19 cellular contexts compared by ENCODE assay signal in genomic region chr17:83179811-83180210, GRCh38.
A peak's percentile ranks its signal among the peaks of the same experiment; 100 is the strongest.
DNase-seq lines count a peak whose midpoint lies in the region; ATAC-seq and TF ChIP-seq lines count a peak whose summit lies in the region.
"Had no signal": no experiment of that assay in that cellular context is flagged by ENCODE, and none has a peak within 500 bp of the region (broad histone marks: within the 10 kb centered on the region; RNA-seq: fewer than 3 reads in every experiment).

No MANE protein-coding gene starts in this region.

- no peak overlapping the region for H3K27ac Mint-ChIP-seq in activated CD8-positive, alpha-beta T cell treated with anti-CD3 and anti-CD28 coated beads, Interleukin-2, amount 10 ng/mL, durations not matched to agents 7 days and 5 days
- no peak overlapping the region for H3K27ac Mint-ChIP-seq in activated CD8-positive, alpha-beta T cell treated with anti-CD3 and anti-CD28 coated beads for 36 hours
- no peak overlapping the region for H3K27ac Mint-ChIP-seq in CD14-positive monocyte
- H3K27ac Mint-ChIP-seq: activated CD8-positive, alpha-beta memory T cell treated with anti-CD3 and anti-CD28 coated beads, Interleukin-2, amount 10 ng/mL, durations not matched to agents 7 days and 5 days; activated naive CD8-positive, alpha-beta T cell; activated T-cell treated with anti-CD3 and anti-CD28 coated beads, Interleukin-2, amount 50 U/mL, for 72 hours; B cell had no signal

- POLR2A ChIA-PET in activated CD8-positive, alpha-beta T cell treated with anti-CD3 and anti-CD28 coated beads, Interleukin-2, amount 10 ng/mL, durations not matched to agents 7 days and 5 days (lab: Charles Lee) = no interaction called here
- POLR2A ChIA-PET in activated CD8-positive, alpha-beta T cell treated with anti-CD3 and anti-CD28 coated beads for 36 hours (lab: Charles Lee) = no interaction called here

- H3K36me3 ChIP-seq in lower lobe of right lung = no peaks in the 10 kb centered on the region
- H3K36me3 ChIP-seq: cardiac muscle cell, prostate gland, transverse colon had no signal

- H3K4me3 Mint-ChIP-seq in activated CD8-positive, alpha-beta T cell treated with anti-CD3 and anti-CD28 coated beads, Interleukin-2, amount 10 ng/mL, durations not matched to agents 7 days and 5 days = no peak overlapping the region
- no peak overlapping the region for H3K4me3 Mint-ChIP-seq in activated CD8-positive, alpha-beta T cell treated with anti-CD3 and anti-CD28 coated beads for 36 hours
- H3K4me3 Mint-ChIP-seq in CD14-positive monocyte = no peak overlapping the region
- H3K4me3 Mint-ChIP-seq: activated CD8-positive, alpha-beta memory T cell treated with anti-CD3 and anti-CD28 coated beads, Interleukin-2, amount 10 ng/mL, durations not matched to agents 7 days and 5 days; activated naive CD8-positive, alpha-beta T cell; activated T-cell treated with anti-CD3 and anti-CD28 coated beads, Interleukin-2, amount 50 U/mL, for 72 hours; B cell had no signal

- H3K4me1 Mint-ChIP-seq in activated CD8-positive, alpha-beta T cell treated with anti-CD3 and anti-CD28 coated beads, Interleukin-2, amount 10 ng/mL, durations not matched to agents 7 days and 5 days (ENCODE audit: low read depth) = no peaks in the 10 kb centered on the region
- H3K4me1 Mint-ChIP-seq in activated CD8-positive, alpha-beta T cell treated with anti-CD3 and anti-CD28 coated beads for 36 hours (ENCODE audit: low read depth) = no peaks in the 10 kb centered on the region
- peaks cover 27% of the 10 kb centered on the region for H3K4me1 Mint-ChIP-seq in CD14-positive monocyte
- H3K4me1 Mint-ChIP-seq: activated CD8-positive, alpha-beta memory T cell treated with anti-CD3 and anti-CD28 coated beads, Interleukin-2, amount 10 ng/mL, durations not matched to agents 7 days and 5 days had no signal

- no peak overlapping the region for H3K27ac ChIP-seq in lower lobe of right lung
- H3K27ac ChIP-seq: cardiac muscle cell had no signal

- no peak for ATAC-seq in activated CD8-positive, alpha-beta T cell treated with anti-CD3 and anti-CD28 coated beads, Interleukin-2, amount 10 ng/mL, durations not matched to agents 7 days and 5 days
- no peak for ATAC-seq in activated CD8-positive, alpha-beta T cell treated with anti-CD3 and anti-CD28 coated beads for 36 hours
- ATAC-seq in GM19023 (IDR thresholded peaks at IDR 0.05; ENCODE audit: unreplicated experiment) = no peak
- no peak for ATAC-seq in lower lobe of right lung
- ATAC-seq: activated CD8-positive, alpha-beta memory T cell treated with anti-CD3 and anti-CD28 coated beads, Interleukin-2, amount 10 ng/mL, durations not matched to agents 7 days and 5 days; activated T-cell treated with anti-CD3 and anti-CD28 coated beads, Interleukin-2, amount 50 U/mL, for 72 hours had no signal

- intact Hi-C loops in activated CD8-positive, alpha-beta T cell treated with anti-CD3 and anti-CD28 coated beads for 36 hours (cut with micrococcal nuclease) = no loop called here
- intact Hi-C loops in CD14-positive monocyte (cut with micrococcal nuclease) (no loop called here), posterior vena cava (cut with DNase I) (loop anchor here in 1 of 2 donors (1.0 kb wide), 1 partner anchor 22 kb away; no protein-coding TSS in a partner anchor), lower lobe of right lung (cut with DNase I) (no loop called here)

- H3K4me1 ChIP-seq in lower lobe of right lung = peaks cover 18% of the 10 kb centered on the region
- H3K4me1 ChIP-seq: prostate gland, transverse colon had no signal

- no peaks in the 10 kb centered on the region for H3K36me3 Mint-ChIP-seq in activated CD8-positive, alpha-beta T cell treated with anti-CD3 and anti-CD28 coated beads, Interleukin-2, amount 10 ng/mL, durations not matched to agents 7 days and 5 days (ENCODE audit: low read depth)
- no peaks in the 10 kb centered on the region for H3K36me3 Mint-ChIP-seq in activated CD8-positive, alpha-beta T cell treated with anti-CD3 and anti-CD28 coated beads for 36 hours (ENCODE audit: low read depth)
- no peaks in the 10 kb centered on the region for H3K36me3 Mint-ChIP-seq in CD14-positive monocyte
- H3K36me3 Mint-ChIP-seq: activated CD8-positive, alpha-beta memory T cell treated with anti-CD3 and anti-CD28 coated beads, Interleukin-2, amount 10 ng/mL, durations not matched to agents 7 days and 5 days; activated naive CD8-positive, alpha-beta T cell had no signal

- H3K9me3 Mint-ChIP-seq in activated CD8-positive, alpha-beta T cell treated with anti-CD3 and anti-CD28 coated beads, Interleukin-2, amount 10 ng/mL, durations not matched to agents 7 days and 5 days (ENCODE audit: insufficient read depth) = no peaks in the 10 kb centered on the region
- H3K9me3 Mint-ChIP-seq in activated CD8-positive, alpha-beta T cell treated with anti-CD3 and anti-CD28 coated beads for 36 hours = no peaks in the 10 kb centered on the region
- H3K9me3 Mint-ChIP-seq in CD14-positive monocyte = peaks cover 0 to under 1% (median 0%) of the 10 kb centered on the region in 7 donors
- H3K9me3 Mint-ChIP-seq: activated T-cell treated with anti-CD3 and anti-CD28 coated beads, Interleukin-2, amount 50 U/mL, for 72 hours had no signal

- no peaks in the 10 kb centered on the region for H3K27me3 ChIP-seq in lower lobe of right lung (ENCODE audit: low read depth)
- H3K27me3 ChIP-seq: cardiac muscle cell, dorsolateral prefrontal cortex, transverse colon had no signal

- H3K27me3 Mint-ChIP-seq in activated CD8-positive, alpha-beta T cell treated with anti-CD3 and anti-CD28 coated beads, Interleukin-2, amount 10 ng/mL, durations not matched to agents 7 days and 5 days (ENCODE audit: low read depth) = peaks cover 4% of the 10 kb centered on the region
- no peaks in the 10 kb centered on the region for H3K27me3 Mint-ChIP-seq in activated CD8-positive, alpha-beta T cell treated with anti-CD3 and anti-CD28 coated beads for 36 hours
- peaks cover 2 to 5% (median 2%) of the 10 kb centered on the region in 3 donors for H3K27me3 Mint-ChIP-seq in CD14-positive monocyte (ENCODE audit: low read depth in 3 of 3)
- H3K27me3 Mint-ChIP-seq: activated naive CD8-positive, alpha-beta T cell had no signal

- CTCF ChIA-PET in activated CD8-positive, alpha-beta T cell treated with anti-CD3 and anti-CD28 coated beads, Interleukin-2, amount 10 ng/mL, durations not matched to agents 7 days and 5 days (lab: Charles Lee) = no interaction called here
- CTCF ChIA-PET in activated CD8-positive, alpha-beta T cell treated with anti-CD3 and anti-CD28 coated beads for 36 hours (lab: Charles Lee) = no interaction called here

- TF ChIP-seq CTCF in activated CD8-positive, alpha-beta T cell treated with anti-CD3 and anti-CD28 coated beads for 36 hours (IDR thresholded peaks at IDR 0.05) = no peak
- no peak for TF ChIP-seq CTCF in CD14-positive monocyte (IDR thresholded peaks at IDR 0.05)
- no peak for TF ChIP-seq CTCF in lower lobe of right lung (IDR thresholded peaks at IDR 0.05)

- H3K4me3 ChIP-seq in lower lobe of right lung = no peak overlapping the region
- H3K4me3 ChIP-seq: cardiac muscle cell, dorsolateral prefrontal cortex, prostate gland, transverse colon had no signal

- H3K9me3 ChIP-seq in lower lobe of right lung = no peaks in the 10 kb centered on the region
- H3K9me3 ChIP-seq: prostate gland, transverse colon had no signal

- peak; percentile 13 for DNase-seq in activated CD8-positive, alpha-beta T cell treated with anti-CD3 and anti-CD28 coated beads, Interleukin-2, amount 10 ng/mL, durations not matched to agents 7 days and 5 days
- no peak for DNase-seq in activated CD8-positive, alpha-beta T cell treated with anti-CD3 and anti-CD28 coated beads for 36 hours
- peak; percentile 37 for DNase-seq in CD14-positive monocyte (ENCODE audit: low spot score)
- peak; percentile 45 for DNase-seq in ecto neural progenitor cell (ENCODE audit: low spot score)
- DNase-seq in posterior vena cava (ENCODE audit: low spot score) = peak; percentile 64
- DNase-seq in cortex of kidney (lab: John Stamatoyannopoulos, UW) = no peak
- DNase-seq in lower lobe of right lung = no peak
- DNase-seq: activated CD4-positive, alpha-beta T cell treated with anti-CD3 and anti-CD28 coated beads for 1 hour; activated CD8-positive, alpha-beta memory T cell treated with anti-CD3 and anti-CD28 coated beads, Interleukin-2, amount 10 ng/mL, durations not matched to agents 7 days and 5 days; activated T-cell treated with anti-CD3 and anti-CD28 coated beads, Interleukin-2, amount 50 U/mL, for 72 hours; MV-4-11; T-helper 1 cell; transverse colon had no signal

Comparison
In these comparisons a context has a peak if more than half of its experiments do, and no peak if none do; other contexts are left out.
1. DNase-seq: peak in activated CD8-positive, alpha-beta T cell treated with anti-CD3 and anti-CD28 coated beads, Interleukin-2, amount 10 ng/mL, durations not matched to agents 7 days and 5 days (single experiment), CD14-positive monocyte (single experiment), ecto neural progenitor cell (single experiment) and posterior vena cava (single experiment); none in activated CD8-positive, alpha-beta T cell treated with anti-CD3 and anti-CD28 coated beads for 36 hours (single experiment), cortex of kidney (single experiment) and lower lobe of right lung (single experiment).